Comparison of ENCODE assay signal across 22 cellular contexts in the genomic region with DNA sequence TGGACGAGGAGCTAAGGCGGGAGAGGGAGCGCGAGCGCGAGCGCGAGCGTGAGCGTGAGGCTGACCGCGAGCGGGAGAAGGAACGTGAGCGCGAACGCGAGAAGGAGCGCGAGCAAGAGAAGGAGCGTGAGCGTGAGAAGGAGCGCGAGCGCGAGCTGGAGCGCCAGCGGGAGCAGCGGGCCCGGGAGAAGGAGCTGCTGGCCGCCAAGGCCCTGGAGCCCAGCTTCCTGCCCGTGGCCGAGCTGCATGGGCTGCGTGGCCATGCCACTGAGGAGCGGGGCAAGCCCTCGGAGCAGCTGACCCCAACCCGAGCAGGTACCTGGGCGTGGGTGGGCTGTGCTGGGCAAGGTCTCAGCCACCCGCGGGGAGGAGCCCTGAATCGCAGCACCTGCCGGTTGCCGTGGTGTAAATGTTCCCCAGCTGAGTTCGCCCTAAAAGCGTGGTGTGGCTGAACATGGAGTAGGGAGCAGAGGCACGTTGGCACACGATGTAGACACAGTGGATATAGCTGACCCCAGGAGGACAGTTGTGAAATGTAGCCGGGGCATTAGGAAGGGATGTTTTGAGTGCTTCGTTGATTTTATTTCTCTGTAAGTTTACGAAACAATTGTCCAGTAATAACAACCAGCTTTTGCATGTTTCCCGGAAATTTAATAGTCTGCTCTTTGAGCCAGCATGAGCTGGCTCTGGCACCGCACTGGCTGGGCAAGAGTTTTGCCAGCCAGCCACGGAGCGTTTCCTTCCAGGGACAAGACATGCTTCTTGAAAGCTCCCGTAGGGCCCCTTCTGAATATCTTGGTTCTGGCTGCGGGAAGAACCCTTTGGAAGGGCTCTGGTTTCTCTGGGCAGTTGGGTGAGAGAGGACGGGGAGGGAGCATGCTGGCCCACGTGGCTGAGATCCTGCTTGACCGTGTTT. TPM values are rescaled to one million over a fixed set of nuclear protein-coding genes. Genes with fewer than 3 reads are reported as not detected.
DNase-seq lines count a peak whose midpoint lies in the region; ATAC-seq and TF ChIP-seq lines count a peak whose summit lies in the region.
"Had no signal": no experiment of that assay in that cellular context is flagged by ENCODE, and none has a peak within 500 bp of the region (broad histone marks: within the 10 kb centered on the region; RNA-seq: fewer than 3 reads in every experiment).

No MANE protein-coding gene starts in this region.

- WGBS in endodermal cell (ENCODE audit: insufficient coverage in 1 of 2, insufficient read length in 1 of 2), 2 experiments: 96 to 98% methylated on average over 53 to 59 of the region's 59 CpGs

- no peak overlapping the region for H3K9ac ChIP-seq in endodermal cell (ENCODE audit: extremely low read depth, low read length, poor library complexity, severe bottlenecking)

- H3K4me1 ChIP-seq in HEK293 (ENCODE audit: control insufficient read depth, insufficient read depth, low read length) (no peaks in the 10 kb centered on the region), endodermal cell (ENCODE audit: control insufficient read depth, insufficient read depth, low read length) (no peaks in the 10 kb centered on the region), mucosa of descending colon (ENCODE audit: low read depth) (peaks cover 3% of the 10 kb centered on the region)

- no peak overlapping the region for H3K4me3 ChIP-seq in AG10803 (ENCODE audit: low read length)
- H3K4me3 ChIP-seq in HEK293 (ENCODE audit: low read depth, low read length): no peak overlapping the region
- H3K4me3 ChIP-seq in endodermal cell (ENCODE audit: low read length): no peak overlapping the region
- no peak overlapping the region for H3K4me3 ChIP-seq in mucosa of descending colon
- H3K4me3 ChIP-seq: ascending aorta, dorsolateral prefrontal cortex, heart left ventricle, PC-9 had no signal

- in situ Hi-C loops in KBM-7 (cut with MboI; ENCODE audit: low pct_unique_long_range_greater_than_20kb, low sequenced_read_pairs): loop anchor here (25.0 kb wide), 1 partner anchor 331 kb away; no protein-coding TSS in a partner anchor

- no peak overlapping the region for H3K27ac ChIP-seq in HEK293 (ENCODE audit: extremely low read depth, low read depth, low read length)
- H3K27ac ChIP-seq in endodermal cell (ENCODE audit: low read depth, low read length): peak overlapping the region; percentile 17
- H3K27ac ChIP-seq: ascending aorta, dorsolateral prefrontal cortex, heart left ventricle, PC-9 had no signal

- CTCF ChIA-PET in HEK293 (lab: Yijun Ruan, JAX): interaction anchor here (1.2 kb wide), 1 partner anchor 15 kb away, joined by 4 read pairs; no protein-coding TSS in a partner anchor

- H3K4me1 Mint-ChIP-seq in endodermal cell: no peaks in the 10 kb centered on the region
- H3K4me1 Mint-ChIP-seq in natural killer cell treated with Interleukin-12 subunit alpha and Interleukin-12 subunit beta and Interleukin-15 and Interleukin-18, amount 100 ng/mL, for 72 hours (ENCODE audit: low read depth in 2 of 2): peaks cover 0 to 17% of the 10 kb centered on the region in 2 donors
- H3K4me1 Mint-ChIP-seq: activated naive CD8-positive, alpha-beta T cell treated with anti-CD3 and anti-CD28 coated beads for 36 hours; CD14-positive monocyte had no signal

- POLR2A ChIA-PET in HEK293 (lab: Yijun Ruan, JAX): interaction anchor here (1.1 kb wide), 1 partner anchor 41 kb away, joined by 3 read pairs; no protein-coding TSS in a partner anchor

- no peak for ATAC-seq in mucosa of descending colon
- ATAC-seq in natural killer cell treated with Interleukin-12 subunit alpha and Interleukin-12 subunit beta and Interleukin-15 and Interleukin-18, amount 100 ng/mL, for 72 hours: no peak
- ATAC-seq: heart left ventricle; stimulated activated naive CD8-positive, alpha-beta T cell treated with anti-CD3 and anti-CD28 coated beads, Interleukin-15, Interleukin-2, amounts not matched to agents 100 U/mL and 50 U/mL, for 24 hours had no signal

- H3K9me3 ChIP-seq in HEK293 (ENCODE audit: control insufficient read depth, insufficient read depth, low read depth, low read length) (no peaks in the 10 kb centered on the region), endodermal cell (ENCODE audit: control insufficient read depth, low read length) (no peaks in the 10 kb centered on the region), mucosa of descending colon (no peaks in the 10 kb centered on the region)
- H3K9me3 ChIP-seq: ascending aorta, heart left ventricle had no signal

- peaks cover 0 to 93% of the 10 kb centered on the region in 2 experiments; a peak in 2 of 3 replicates for H3K36me3 ChIP-seq in HEK293 (ENCODE audit: control insufficient read depth in 2 of 2, insufficient read depth in 1 of 2, low read length in 2 of 2)
- peaks cover 78% of the 10 kb centered on the region for H3K36me3 ChIP-seq in endodermal cell (ENCODE audit: control insufficient read depth, insufficient read depth, low read length)
- H3K36me3 ChIP-seq in mucosa of descending colon (ENCODE audit: low read depth): peaks cover 14% of the 10 kb centered on the region

- TF ChIP-seq CTCF in AG10803 (conservative IDR thresholded peaks at IDR 0.05; ENCODE audit: low read length): no peak
- TF ChIP-seq CTCF in HEK293 (tag by site-specific recombination; IDR thresholded peaks at IDR 0.05): no peak
- TF ChIP-seq CTCF in endodermal cell (conservative IDR thresholded peaks at IDR 0.05): no peak
- no peak for TF ChIP-seq CTCF in mucosa of descending colon (IDR thresholded peaks at IDR 0.05)

- H3K4me3 Mint-ChIP-seq in endodermal cell: no peak overlapping the region
- H3K4me3 Mint-ChIP-seq in natural killer cell treated with Interleukin-12 subunit alpha and Interleukin-12 subunit beta and Interleukin-15 and Interleukin-18, amount 100 ng/mL, for 72 hours: no peak overlapping the region
- H3K4me3 Mint-ChIP-seq: activated naive CD8-positive, alpha-beta T cell treated with anti-CD3 and anti-CD28 coated beads for 36 hours; CD14-positive monocyte; central memory CD8-positive, alpha-beta T cell; naive B cell had no signal

- H3K27me3 Mint-ChIP-seq in endodermal cell (ENCODE audit: insufficient read depth): no peaks in the 10 kb centered on the region
- no peaks in the 10 kb centered on the region for H3K27me3 Mint-ChIP-seq in natural killer cell treated with Interleukin-12 subunit alpha and Interleukin-12 subunit beta and Interleukin-15 and Interleukin-18, amount 100 ng/mL, for 72 hours
- H3K27me3 Mint-ChIP-seq: activated naive CD8-positive, alpha-beta T cell treated with anti-CD3 and anti-CD28 coated beads for 36 hours; central memory CD8-positive, alpha-beta T cell; naive B cell had no signal

- H3K36me3 Mint-ChIP-seq in endodermal cell (ENCODE audit: low read depth): peaks cover 69% of the 10 kb centered on the region
- H3K36me3 Mint-ChIP-seq in natural killer cell treated with Interleukin-12 subunit alpha and Interleukin-12 subunit beta and Interleukin-15 and Interleukin-18, amount 100 ng/mL, for 72 hours: no peaks in the 10 kb centered on the region

- no peak overlapping the region for H3K27ac Mint-ChIP-seq in endodermal cell
- H3K27ac Mint-ChIP-seq in natural killer cell treated with Interleukin-12 subunit alpha and Interleukin-12 subunit beta and Interleukin-15 and Interleukin-18, amount 100 ng/mL, for 72 hours: no peak overlapping the region
- H3K27ac Mint-ChIP-seq: activated naive CD8-positive, alpha-beta T cell treated with anti-CD3 and anti-CD28 coated beads for 36 hours had no signal

- DNase-seq in AG10803 (ENCODE audit: low read depth): peak; percentile 37
- no peak for DNase-seq in endodermal cell
- peak in 2 of 3 donors; percentile 21 to 49 for DNase-seq in mucosa of descending colon
- no peak for DNase-seq in NCI-H2196 treated with DMSO at 0.1 percent for 48 hours (lab: John Stamatoyannopoulos, UW; ENCODE audit: unreplicated experiment)
- DNase-seq in stimulated activated CD4-positive, alpha-beta T cell treated with anti-CD3 and anti-CD28 coated beads, Interleukin-12 subunit alpha, Interleukin-12 subunit beta, amount 100 ng/mL, for 4 hours: no peak
- DNase-seq in KBM-7: no peak
- no peak for DNase-seq in natural killer cell treated with Interleukin-12 subunit alpha and Interleukin-12 subunit beta and Interleukin-15 and Interleukin-18, amount 100 ng/mL, for 72 hours (ENCODE audit: low spot score)
- DNase-seq: activated CD4-positive, alpha-beta T cell treated with anti-CD3 and anti-CD28 coated beads, Interleukin-2, amount 50 U/mL, for 48 hours; activated CD8-positive, alpha-beta memory T cell treated with anti-CD3 and anti-CD28 coated beads, Interleukin-2, amount 50 U/mL, for 4 hours; activated naive CD8-positive, alpha-beta T cell treated with anti-CD3 and anti-CD28 coated beads for 36 hours; EL; naive B cell; NCI-H1930; PC-9; SIG-M5; stimulated activated naive CD8-positive, alpha-beta T cell treated with anti-CD3 and anti-CD28 coated beads, Interleukin-15, Interleukin-2, amounts not matched to agents 100 U/mL and 50 U/mL, for 24 hours had no signal

- no peaks in the 10 kb centered on the region for H3K27me3 ChIP-seq in endodermal cell (ENCODE audit: control insufficient read depth, insufficient read depth, low read length, poor library complexity, severe bottlenecking)
- H3K27me3 ChIP-seq: ascending aorta, dorsolateral prefrontal cortex, heart left ventricle had no signal

- intact Hi-C loops in mucosa of descending colon (cut with DNase I, micrococcal nuclease): no loop called here

- H3K9me3 Mint-ChIP-seq in endodermal cell: no peaks in the 10 kb centered on the region
- no peaks in the 10 kb centered on the region for H3K9me3 Mint-ChIP-seq in natural killer cell treated with Interleukin-12 subunit alpha and Interleukin-12 subunit beta and Interleukin-15 and Interleukin-18, amount 100 ng/mL, for 72 hours
- H3K9me3 Mint-ChIP-seq: activated naive CD8-positive, alpha-beta T cell treated with anti-CD3 and anti-CD28 coated beads for 36 hours; CD14-positive monocyte; central memory CD8-positive, alpha-beta T cell; naive B cell had no signal

TF ChIP-seq in HEK293, 187 proteins besides CTCF, POLR2A, EP300 and RAD21 (continues in another document):
- TF ChIP-seq ZNF112 (tag by site-specific recombination; IDR thresholded peaks at IDR 0.05): peak; percentile 87

RNA-seq across cellular contexts. Expression of a gene that starts 32.1 kb away (rescaled TPM):
- total RNA-seq in endodermal cell: 10 to 100 TPM; 32.8 to 42.3 TPM
- 31.2 TPM for polyA plus RNA-seq in endodermal cell (2013, experiment 1 of 2)
- polyA plus RNA-seq in endodermal cell (2013, experiment 2 of 2): 30.9 TPM
- 10 to 100 TPM in 1 of 3 donors, 1 to 10 TPM in 2; 1.2 to 11.8 (median 5.4) TPM for total RNA-seq in mucosa of descending colon
- total RNA-seq in natural killer cell treated with Interleukin-12 subunit alpha and Interleukin-12 subunit beta and Interleukin-15 and Interleukin-18, amount 100 ng/mL, for 72 hours: 10 to 100 TPM; 34.3 to 69.5 TPM
- total RNA-seq: ascending aorta had no signal

RNA-seq across cellular contexts. Expression of a gene that starts 43.5 kb away (rescaled TPM):
- 100 to 1,000 TPM; 108 to 128 TPM for total RNA-seq in endodermal cell
- 55.0 TPM for polyA plus RNA-seq in endodermal cell (2013, experiment 1 of 2)
- 54.2 TPM for polyA plus RNA-seq in endodermal cell (2013, experiment 2 of 2)
- total RNA-seq in mucosa of descending colon: 100 to 1,000 TPM; 107 to 122 (median 107) TPM
- total RNA-seq in natural killer cell treated with Interleukin-12 subunit alpha and Interleukin-12 subunit beta and Interleukin-15 and Interleukin-18, amount 100 ng/mL, for 72 hours: 100 to 1,000 TPM in 1 of 2 donors, 10 to 100 TPM in 1; 84.9 to 146 TPM

Comparison
In these comparisons a context has a peak if more than half of its experiments do, and no peak if none do; other contexts are left out.
1. DNase-seq: peak in AG10803 (single experiment) and mucosa of descending colon (2 of 3); none in endodermal cell (single experiment), NCI-H2196 treated with DMSO at 0.1 percent for 48 hours (single experiment), stimulated activated CD4-positive, alpha-beta T cell treated with anti-CD3 and anti-CD28 coated beads, Interleukin-12 subunit alpha, Interleukin-12 subunit beta, amount 100 ng/mL, for 4 hours (single experiment), KBM-7 (single experiment) and natural killer cell treated with Interleukin-12 subunit alpha and Interleukin-12 subunit beta and Interleukin-15 and Interleukin-18, amount 100 ng/mL, for 72 hours (single experiment).